8 cellular contexts compared by ENCODE assay signal in the genomic region with DNA sequence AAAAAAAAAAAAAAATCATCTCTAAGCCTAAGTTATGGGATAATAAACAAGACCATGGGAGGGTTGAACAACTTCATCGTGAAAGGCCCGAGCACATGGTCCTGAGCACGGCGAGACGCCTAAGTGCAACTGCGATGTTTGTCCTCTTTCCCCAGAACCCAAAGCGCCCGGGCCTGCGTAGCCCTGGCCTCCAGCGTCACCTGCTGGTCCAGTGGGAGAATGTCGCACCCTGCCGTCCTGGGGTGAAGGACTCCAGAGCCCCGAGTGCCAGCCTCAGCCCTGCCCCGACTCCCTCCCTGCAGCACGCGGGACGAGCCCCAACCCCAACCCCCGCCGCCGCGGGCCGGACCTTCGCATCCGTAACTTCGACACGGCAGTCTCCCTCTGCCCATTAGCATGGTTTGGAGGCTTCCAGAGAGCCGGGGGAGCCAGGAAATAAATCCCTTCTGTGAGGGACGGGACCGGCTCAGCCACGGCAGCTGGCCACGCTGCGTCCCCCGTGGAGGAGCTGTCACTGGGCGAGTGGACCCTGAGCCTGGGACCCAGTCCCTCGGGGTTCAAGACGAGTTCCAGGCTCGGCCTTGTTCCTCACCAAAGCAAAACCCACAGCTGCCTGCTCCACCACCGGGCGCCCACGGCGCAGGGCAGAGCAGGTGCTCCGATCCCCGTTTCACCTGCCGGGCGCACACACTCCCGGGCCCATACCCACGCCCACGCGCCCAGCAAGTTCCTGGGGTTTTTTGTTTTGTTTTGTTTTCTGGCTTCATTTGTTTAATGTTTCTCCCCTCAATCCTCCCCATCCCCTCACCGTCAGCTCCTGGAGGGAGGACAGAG.
DNase-seq lines count a peak whose midpoint lies in the region; TF ChIP-seq lines count a peak whose summit lies in the region.

No MANE protein-coding gene starts in this region.

- H3K9ac ChIP-seq in H9 (ENCODE audit: extremely low read depth, insufficient read length, low read length) (no peak overlapping the region), rectal smooth muscle tissue (ENCODE audit: low read length) (no peak overlapping the region)

- peaks cover 30 to 40% of the 10 kb centered on the region in 2 experiments for H3K4me1 Mint-ChIP-seq in H9

- no peak overlapping the region for H3K18ac ChIP-seq in H9 (ENCODE audit: insufficient read length, low read depth, low read length)

- H2BK20ac ChIP-seq in H9 (ENCODE audit: low read depth, low read length, poor library complexity, severe bottlenecking) = no peak overlapping the region

- no peak overlapping the region for H2AFZ ChIP-seq in H9 (ENCODE audit: low read length)

- H4K5ac ChIP-seq in H9 (ENCODE audit: insufficient read length, low read depth, low read length) = no peak overlapping the region

- H3K36me3 Mint-ChIP-seq in H9 (ENCODE audit: insufficient read depth in 1 of 3, low read depth in 3 of 3) = no peaks in the 10 kb centered on the region

- DNase-seq in GM12864 (ENCODE audit: low read depth) = peak; percentile 41
- DNase-seq in H9 = peak; percentile 90
- peak; percentile 78 for DNase-seq in MG63
- peak; percentile 66 for DNase-seq in SKM-1 treated with dmso at 0.1 percent for 144 hours (lab: John Stamatoyannopoulos, UW; ENCODE audit: unreplicated experiment)
- peak in 53 of 58 donors; percentile 4 to 72 (median 32) for DNase-seq in anterior cingulate cortex (lab: John Stamatoyannopoulos, UW)
- peak; percentile 56 to 58 for DNase-seq in hippocampal formation (lab: John Stamatoyannopoulos, UW)
- DNase-seq in cerebellar nuclear complex (lab: John Stamatoyannopoulos, UW) = no peak

- H3K56ac ChIP-seq in H9 (ENCODE audit: insufficient read length, low read depth, low read length) = no peak overlapping the region

- H3K36me3 ChIP-seq in MG63 (no peaks in the 10 kb centered on the region), rectal smooth muscle tissue (ENCODE audit: control insufficient read depth, insufficient read depth, low read length) (no peaks in the 10 kb centered on the region)

- H4K91ac ChIP-seq in H9 (ENCODE audit: insufficient read length, low read depth, low read length) = no peak overlapping the region

- peaks cover 86% of the 10 kb centered on the region for H3K27me3 Mint-ChIP-seq in H9 (ENCODE audit: low read depth)

- TF ChIP-seq CTCF in GM12864 (IDR thresholded peaks at IDR 0.05; ENCODE audit: low read depth, low read length, missing control alignments) = peak; percentile 97
- TF ChIP-seq CTCF in H9 (conservative IDR thresholded peaks at IDR 0.05) = peak; percentile 97

- H3K4me3 Mint-ChIP-seq in H9 = peak overlapping the region; percentile 64 to 90

- H3K27ac ChIP-seq in H9 (ENCODE audit: insufficient read length, low read depth, low read length) (no peak overlapping the region), rectal smooth muscle tissue (ENCODE audit: low read depth, low read length) (no peak overlapping the region)

- no peak overlapping the region for H3T11ph ChIP-seq in H9 (ENCODE audit: low read length)

- no peak overlapping the region for H3K23ac ChIP-seq in H9 (ENCODE audit: insufficient read length, low read depth, low read length)

- no peaks in the 10 kb centered on the region for H3K9me3 Mint-ChIP-seq in H9

- no peak overlapping the region for H2BK12ac ChIP-seq in H9 (ENCODE audit: insufficient read length, low read depth, low read length)

- H3K23me2 ChIP-seq in H9 (ENCODE audit: insufficient read length, low read depth, low read length, poor library complexity, severe bottlenecking) = peaks cover 10% of the 10 kb centered on the region

- H3K4me2 ChIP-seq in H9 (ENCODE audit: insufficient read depth, insufficient read length, low read length) = peak overlapping the region; percentile 84

- H3K27me3 ChIP-seq in H9 (ENCODE audit: insufficient read depth, low read length) (peaks cover 21% of the 10 kb centered on the region), MG63 (peaks cover 9% of the 10 kb centered on the region), rectal smooth muscle tissue (ENCODE audit: control insufficient read depth, insufficient read depth, low read length) (peaks cover 11% of the 10 kb centered on the region)

- H4K8ac ChIP-seq in H9 (replicated peaks; ENCODE audit: insufficient read length, low read depth, low read length) = no peak overlapping the region

- no peak overlapping the region for H2BK120ac ChIP-seq in H9 (ENCODE audit: low read depth, low read length, poor library complexity, severe bottlenecking)

- no peak overlapping the region for H3K14ac ChIP-seq in H9 (ENCODE audit: insufficient read depth, low read length)

- no peaks in the 10 kb centered on the region for H3K79me1 ChIP-seq in H9 (ENCODE audit: insufficient read depth, low read depth, low read length, poor library complexity, severe bottlenecking)

- H3K79me2 ChIP-seq in H9 (ENCODE audit: insufficient read depth, low read length) = no peaks in the 10 kb centered on the region

- no CpG with 5 or more reads among the region's 50 CpGs for WGBS in H9 (ENCODE audit: extremely low coverage, insufficient read length, low lambda C conversion rate)

- no peak overlapping the region for H2AK5ac ChIP-seq in H9 (ENCODE audit: insufficient read length, low read length)

- H4K20me1 ChIP-seq in H9 (ENCODE audit: control insufficient read depth, insufficient read depth, insufficient read length) = no peaks in the 10 kb centered on the region

- no peak overlapping the region for H3K27ac Mint-ChIP-seq in H9

- H3K9me3 ChIP-seq in H9 (ENCODE audit: control insufficient read depth, low read depth, low read length) (no peaks in the 10 kb centered on the region), MG63 (no peaks in the 10 kb centered on the region)

- H3K4ac ChIP-seq in H9 (ENCODE audit: low read depth, low read length) = no peak overlapping the region

- H2BK5ac ChIP-seq in H9 (ENCODE audit: insufficient read length, low read length) = no peak overlapping the region

- H2BK15ac ChIP-seq in H9 (ENCODE audit: low read depth, low read length) = no peak overlapping the region

- peak overlapping the region; percentile 40 for H3K4me3 ChIP-seq in GM12864 (ENCODE audit: low read depth, low read length)
- H3K4me3 ChIP-seq in MG63 = peak overlapping the region; percentile 10; the same call in 1 of the 2 replicates
- H3K4me3 ChIP-seq in rectal smooth muscle tissue (ENCODE audit: low read length) = peak overlapping the region; percentile 47

- H3K4me1 ChIP-seq in H9 (ENCODE audit: insufficient read depth, low read length) = peaks cover 12% of the 10 kb centered on the region; the same call in 1 of the 2 replicates
- H3K4me1 ChIP-seq in rectal smooth muscle tissue (ENCODE audit: control insufficient read depth, insufficient read depth, low read length) = peaks cover 9% of the 10 kb centered on the region

Comparison
In these comparisons a context has a peak if more than half of its experiments do, and no peak if none do; other contexts are left out.
1. DNase-seq: peak in GM12864 (single experiment), H9 (single experiment), MG63 (single experiment), SKM-1 treated with dmso at 0.1 percent for 144 hours (single experiment), anterior cingulate cortex (53 of 58) and hippocampal formation (2 of 2); none in cerebellar nuclear complex (0 of 2).
2. Peak in every context shown above with its lines, with median percentiles within 50 percentile points of each other: H3K4me3 ChIP-seq.